Comparison of ENCODE assay signal across 19 cellular contexts in the genomic region with DNA sequence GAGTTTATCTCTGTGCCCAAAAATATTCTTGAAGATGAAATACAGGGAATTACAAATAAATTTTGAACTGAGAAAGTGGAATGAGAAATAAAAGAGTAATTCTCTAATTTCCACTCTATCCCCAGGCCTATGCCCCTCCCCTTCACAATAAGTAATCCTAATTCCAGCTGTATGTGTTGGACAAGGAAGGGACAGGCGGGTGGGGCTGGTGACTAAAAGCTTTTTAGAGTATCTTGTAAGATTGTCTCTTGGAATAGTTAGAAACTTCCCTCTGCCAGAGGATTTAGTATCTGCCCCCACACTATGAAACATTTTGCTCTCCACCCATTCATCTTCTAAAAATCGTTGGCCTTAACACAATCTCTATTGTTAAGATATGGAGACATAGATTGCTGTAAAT.
"Had no signal": no experiment of that assay in that cellular context is flagged by ENCODE, and none has a peak within 500 bp of the region (broad histone marks: within the 10 kb centered on the region; RNA-seq: fewer than 3 reads in every experiment).

No MANE protein-coding gene starts in this region.

- DNase-seq: activated CD4-positive, alpha-beta T cell treated with anti-CD3 and anti-CD28 coated beads, Interleukin-2, amount 50 U/mL, for 1 hour; activated CD8-positive, alpha-beta memory T cell treated with anti-CD3 and anti-CD28 coated beads, Interleukin-2, amount 50 U/mL, for 4 hours; activated effector memory CD4-positive, alpha-beta T cell treated with anti-CD3 and anti-CD28 coated beads, Interleukin-2, amount 50 U/mL, for 16 hours; activated naive CD4-positive, alpha-beta T cell treated with anti-CD3 and anti-CD28 coated beads, Interleukin-2, amount 50 U/mL, for 16 hours; activated T-cell treated with anti-CD3 and anti-CD28 coated beads, Interleukin-2, amount 50 U/mL, for 48 hours; effector CD4-positive, alpha-beta T cell; head of caudate nucleus; left lung; nephron progenitor cell; nucleus accumbens; retina; stimulated activated CD4-positive, alpha-beta T cell treated with anti-CD3 and anti-CD28 coated beads, Interleukin-12 subunit alpha, Interleukin-12 subunit beta, amount 100 ng/mL, for 4 hours; stimulated activated CD4-positive, alpha-beta T cell treated with anti-CD3 and anti-CD28 coated beads, Interleukin-1b, Interleukin-23, amount 100 ng/mL, for 48 hours; stimulated activated CD8-positive, alpha-beta memory T cell treated with anti-CD3 and anti-CD28 coated beads, Interleukin-4, amount 100 ng/mL, for 48 hours; stimulated activated naive CD4-positive, alpha-beta T cell; T1000; upper lobe of right lung had no signal

- H3K4me3 ChIP-seq: breast epithelium, left lung, upper lobe of right lung had no signal

- H3K27me3 ChIP-seq: breast epithelium, left lung, upper lobe of right lung had no signal

- H3K27ac ChIP-seq: breast epithelium, left lung, upper lobe of right lung had no signal

- H3K9me3 ChIP-seq: breast epithelium, left lung, upper lobe of right lung had no signal

- H3K36me3 ChIP-seq: breast epithelium, left lung, upper lobe of right lung had no signal

- ATAC-seq: activated CD4-positive, CD25-positive, alpha-beta regulatory T cell treated with anti-CD3 and anti-CD28 coated beads, Interleukin-2, amount 50 U/mL, for 24 hours; left lung; upper lobe of right lung had no signal

- H3K4me1 ChIP-seq: breast epithelium, left lung, upper lobe of right lung had no signal
